Comparison of ENCODE assay signal across 15 cellular contexts in the genomic region with DNA sequence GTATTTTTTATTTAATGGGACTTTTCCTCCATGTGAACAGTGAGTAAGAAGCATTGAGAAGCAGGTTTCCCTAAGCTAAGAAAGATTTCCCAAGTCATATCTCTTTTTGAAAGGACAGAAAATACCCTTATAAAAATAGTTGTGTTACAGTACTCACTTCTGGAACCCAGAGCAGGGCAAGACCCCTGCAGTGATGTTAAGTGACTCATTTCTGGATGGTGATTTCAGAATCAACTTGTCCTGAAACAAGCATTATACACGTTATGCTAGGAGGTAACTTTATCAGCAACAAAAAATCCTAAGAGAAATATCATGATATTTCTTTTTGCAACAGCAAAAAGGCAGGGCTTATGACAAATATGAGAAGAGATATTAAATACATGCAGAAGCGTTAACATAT.
DNase-seq lines count a peak whose midpoint lies in the region; ATAC-seq and TF ChIP-seq lines count a peak whose summit lies in the region.
"Had no signal": no experiment of that assay in that cellular context is flagged by ENCODE, and none has a peak within 500 bp of the region (broad histone marks: within the 10 kb centered on the region; RNA-seq: fewer than 3 reads in every experiment).

No MANE protein-coding gene starts in this region.

- no peaks in the 10 kb centered on the region for H3K9me3 Mint-ChIP-seq in nephron progenitor cell
- H3K9me3 Mint-ChIP-seq in activated CD4-positive, alpha-beta memory T cell treated with anti-CD3 and anti-CD28 coated beads, Interleukin-2, amount 10 ng/mL, durations not matched to agents 7 days and 5 days, result peaks cover 13% of the 10 kb centered on the region

- TF ChIP-seq CTCF in brain microvascular endothelial cell (IDR thresholded peaks at IDR 0.05; ENCODE audit: low read depth, low read length, missing control alignments) (no peak), nephron progenitor cell (IDR thresholded peaks at IDR 0.05) (no peak), uterus (IDR thresholded peaks at IDR 0.05) (no peak)

- no peak overlapping the region for H3K4me3 Mint-ChIP-seq in nephron progenitor cell
- H3K4me3 Mint-ChIP-seq in activated CD4-positive, alpha-beta memory T cell treated with anti-CD3 and anti-CD28 coated beads, Interleukin-2, amount 10 ng/mL, durations not matched to agents 7 days and 5 days, result no peak overlapping the region
- H3K4me3 Mint-ChIP-seq: activated CD4-positive, alpha-beta T cell treated with anti-CD3 and anti-CD28 coated beads, Interleukin-2, amount 10 ng/mL, durations not matched to agents 7 days and 5 days had no signal

- ATAC-seq in GM18867 (IDR thresholded peaks at IDR 0.05; ENCODE audit: unreplicated experiment) (peak; percentile 81), GM21619 (IDR thresholded peaks at IDR 0.05; ENCODE audit: unreplicated experiment) (peak; percentile 75), HG03060 (IDR thresholded peaks at IDR 0.05; ENCODE audit: low read depth, unreplicated experiment) (peak; percentile 44)
- ATAC-seq: foreskin keratinocyte had no signal

- H3K36me3 ChIP-seq in brain microvascular endothelial cell (replicated peaks), result no peaks in the 10 kb centered on the region
- no peaks in the 10 kb centered on the region for H3K36me3 ChIP-seq in uterus
- H3K36me3 ChIP-seq: BLaER1 treated with 17β-estradiol and CSF1 and Interleukin-3, amounts not matched to agents 10 nM and 100 nM had no signal

- H3K27me3 Mint-ChIP-seq in nephron progenitor cell (ENCODE audit: low read depth, poor library complexity), result no peaks in the 10 kb centered on the region
- H3K27me3 Mint-ChIP-seq in activated CD4-positive, alpha-beta memory T cell treated with anti-CD3 and anti-CD28 coated beads, Interleukin-2, amount 10 ng/mL, durations not matched to agents 7 days and 5 days, result no peaks in the 10 kb centered on the region
- H3K27me3 Mint-ChIP-seq: activated CD4-positive, alpha-beta T cell treated with anti-CD3 and anti-CD28 coated beads, Interleukin-2, amount 10 ng/mL, durations not matched to agents 7 days and 5 days had no signal

- CTCF ChIA-PET in activated CD4-positive, alpha-beta memory T cell treated with anti-CD3 and anti-CD28 coated beads, Interleukin-2, amount 10 ng/mL, durations not matched to agents 7 days and 5 days (lab: Charles Lee), result no interaction called here

- in situ Hi-C loops in brain microvascular endothelial cell (cut with HindIII; ENCODE audit: low pct_ligation_motif_present, low sequenced_read_pairs), result no loop called here

- H3K36me3 Mint-ChIP-seq in nephron progenitor cell (ENCODE audit: low read depth), result no peaks in the 10 kb centered on the region
- no peaks in the 10 kb centered on the region for H3K36me3 Mint-ChIP-seq in activated CD4-positive, alpha-beta memory T cell treated with anti-CD3 and anti-CD28 coated beads, Interleukin-2, amount 10 ng/mL, durations not matched to agents 7 days and 5 days (ENCODE audit: low read depth)

- H3K27me3 ChIP-seq in brain microvascular endothelial cell (replicated peaks), result no peaks in the 10 kb centered on the region
- H3K27me3 ChIP-seq in uterus, result no peaks in the 10 kb centered on the region
- H3K27me3 ChIP-seq: BLaER1 treated with 17β-estradiol and CSF1 and Interleukin-3, amounts not matched to agents 10 nM and 100 nM; foreskin keratinocyte; testis had no signal

- no peaks in the 10 kb centered on the region for H3K4me1 Mint-ChIP-seq in nephron progenitor cell
- H3K4me1 Mint-ChIP-seq in activated CD4-positive, alpha-beta memory T cell treated with anti-CD3 and anti-CD28 coated beads, Interleukin-2, amount 10 ng/mL, durations not matched to agents 7 days and 5 days, result no peaks in the 10 kb centered on the region
- H3K4me1 Mint-ChIP-seq: activated CD4-positive, alpha-beta T cell treated with anti-CD3 and anti-CD28 coated beads, Interleukin-2, amount 10 ng/mL, durations not matched to agents 7 days and 5 days had no signal

- no peak overlapping the region for H3K27ac Mint-ChIP-seq in nephron progenitor cell
- H3K27ac Mint-ChIP-seq in activated CD4-positive, alpha-beta memory T cell treated with anti-CD3 and anti-CD28 coated beads, Interleukin-2, amount 10 ng/mL, durations not matched to agents 7 days and 5 days, result no peak overlapping the region
- H3K27ac Mint-ChIP-seq: activated CD4-positive, alpha-beta T cell treated with anti-CD3 and anti-CD28 coated beads, Interleukin-2, amount 10 ng/mL, durations not matched to agents 7 days and 5 days had no signal

- POLR2A ChIA-PET in activated CD4-positive, alpha-beta memory T cell treated with anti-CD3 and anti-CD28 coated beads, Interleukin-2, amount 10 ng/mL, durations not matched to agents 7 days and 5 days (lab: Charles Lee), result no interaction called here

- no peaks in the 10 kb centered on the region for H3K9me3 ChIP-seq in uterus
- H3K9me3 ChIP-seq: BLaER1 treated with 17β-estradiol and CSF1 and Interleukin-3, amounts not matched to agents 10 nM and 100 nM; testis had no signal

- no peak for TF ChIP-seq POLR2A in uterus (IDR thresholded peaks at IDR 0.05)

- H3K4me1 ChIP-seq in uterus, result no peaks in the 10 kb centered on the region
- H3K4me1 ChIP-seq: BLaER1 treated with 17β-estradiol and CSF1 and Interleukin-3, amounts not matched to agents 10 nM and 100 nM; foreskin keratinocyte; testis had no signal

- intact Hi-C loops in uterus (cut with DNase I; ENCODE audit: low total_unique reads), result no loop called here

- H3K27ac ChIP-seq in brain microvascular endothelial cell (no peak overlapping the region), uterus (no peak overlapping the region)
- H3K27ac ChIP-seq: BLaER1 treated with 17β-estradiol and CSF1 and Interleukin-3, amounts not matched to agents 10 nM and 100 nM; foreskin keratinocyte; testis had no signal

- no peak overlapping the region for H3K4me3 ChIP-seq in brain microvascular endothelial cell (ENCODE audit: low read depth, low read length)
- no peak overlapping the region for H3K4me3 ChIP-seq in uterus
- H3K4me3 ChIP-seq: BLaER1 treated with 17β-estradiol and CSF1 and Interleukin-3, amounts not matched to agents 10 nM and 100 nM; lung; testis had no signal

- DNase-seq in brain microvascular endothelial cell, result peak; percentile 53
- DNase-seq in nephron progenitor cell, result no peak
- no peak for DNase-seq in uterus
- DNase-seq in activated CD4-positive, alpha-beta memory T cell treated with anti-CD3 and anti-CD28 coated beads, Interleukin-2, amount 10 ng/mL, durations not matched to agents 7 days and 5 days, result no peak
- DNase-seq: activated CD4-positive, alpha-beta T cell treated with anti-CD3 and anti-CD28 coated beads, Interleukin-2, amount 10 ng/mL, durations not matched to agents 7 days and 5 days; DMS79; foreskin keratinocyte; NCI-H2081 treated with DMSO at 0.1 percent for 48 hours; stimulated activated CD4-positive, alpha-beta T cell treated with anti-CD3 and anti-CD28 coated beads, Interleukin-1b, Interleukin-23, amount 100 ng/mL, for 48 hours; testis had no signal
